23 cellular contexts compared by ENCODE assay signal in genomic region chrX:38278682-38279081, GRCh38. TPM values are rescaled to one million over a fixed set of nuclear protein-coding genes. Genes with fewer than 3 reads are reported as not detected.
DNase-seq lines count a peak whose midpoint lies in the region; ATAC-seq, FAIRE-seq and TF ChIP-seq lines count a peak whose summit lies in the region.
"Had no signal": no experiment of that assay in that cellular context is flagged by ENCODE, and none has a peak within 500 bp of the region (broad histone marks: within the 10 kb centered on the region; RNA-seq: fewer than 3 reads in every experiment).

No MANE protein-coding gene starts in this region.

- no peak for FAIRE-seq in bronchial epithelial cell (lab: Jason Lieb, UNC)
- FAIRE-seq: G401.6, GM12892, H1 had no signal

- intact Hi-C loops in lower lobe of right lung (cut with DNase I): no loop called here

- no peaks in the 10 kb centered on the region for H3K36me3 ChIP-seq in bronchial epithelial cell (ENCODE audit: control insufficient read depth, insufficient read depth, low read length)
- no peaks in the 10 kb centered on the region for H3K36me3 ChIP-seq in lower lobe of right lung
- H3K36me3 ChIP-seq: BLaER1 had no signal

- TF ChIP-seq CTCF in bronchial epithelial cell (IDR thresholded peaks at IDR 0.05; ENCODE audit: insufficient read depth, low read length, severe bottlenecking): no peak
- TF ChIP-seq CTCF in lower lobe of right lung (IDR thresholded peaks at IDR 0.05): no peak

- no peak overlapping the region for H3K27ac ChIP-seq in lower lobe of right lung
- H3K27ac ChIP-seq: BLaER1 had no signal

- DNase-seq in GM04503 (ENCODE audit: low read depth) (peak; percentile 10), NCI-H69 (lab: John Stamatoyannopoulos, UW) (peak; percentile 4), bronchial epithelial cell (ENCODE audit: low read depth) (peak; percentile 7), myocyte (ENCODE audit: low read depth) (peak; percentile 18), lower lobe of right lung (no peak), SK-N-DZ (ENCODE audit: low spot score) (no peak)
- DNase-seq: CD8-positive, alpha-beta memory T cell; DMS79 treated with DMSO at 0.1 percent for 48 hours; NCI-H1417 treated with DMSO at 0.1 percent for 48 hours; NCI-H2029; NCI-H2171; NCI-H446 treated with DMSO at 0.1 percent for 48 hours; SHP77; T-helper 1 cell had no signal

- no peaks in the 10 kb centered on the region for H3K9me3 ChIP-seq in lower lobe of right lung
- H3K9me3 ChIP-seq: BLaER1 had no signal

- H3K4me1 ChIP-seq in lower lobe of right lung: no peaks in the 10 kb centered on the region
- H3K4me1 ChIP-seq: BLaER1 had no signal

- H3K27me3 ChIP-seq in bronchial epithelial cell (ENCODE audit: control insufficient read depth, insufficient read depth, low read length) (no peaks in the 10 kb centered on the region), lower lobe of right lung (ENCODE audit: low read depth) (no peaks in the 10 kb centered on the region)
- H3K27me3 ChIP-seq: BLaER1 had no signal

- H3K4me3 ChIP-seq in bronchial epithelial cell (ENCODE audit: low read depth, low read length): no peak overlapping the region
- no peak overlapping the region for H3K4me3 ChIP-seq in lower lobe of right lung
- H3K4me3 ChIP-seq: BLaER1 had no signal

- ATAC-seq in GM21360 (IDR thresholded peaks at IDR 0.05; ENCODE audit: unreplicated experiment) (no peak), HG02798 (IDR thresholded peaks at IDR 0.05; ENCODE audit: poor library complexity, unreplicated experiment) (no peak), lower lobe of right lung (no peak)
- ATAC-seq: SK-N-SH treated with all-trans-retinoic acid at 6 μM for 48 hours had no signal

RNA-seq across cellular contexts. Expression of gene RPGR, which starts 48.6 kb away (rescaled TPM):
- 6.5 and 8.2 TPM in 2 replicates for total RNA-seq in bronchial epithelial cell
- total RNA-seq in myocyte: 6.7 and 8.8 TPM in 2 replicates
- 2.6 TPM for polyA plus RNA-seq in myocyte (2012)
- 15.2 TPM for total RNA-seq in lower lobe of right lung
- polyA plus RNA-seq in SK-N-DZ (2014; cell fraction: cytosol; rRNA removed): 6.8 and 14.3 TPM in 2 replicates
- polyA plus RNA-seq in SK-N-DZ (2014; cell fraction: nucleus; rRNA removed): 12.9 and 16.3 TPM in 2 replicates

RNA-seq across cellular contexts. Expression of gene SRPX, which starts 58.0 kb away (rescaled TPM):
- total RNA-seq in bronchial epithelial cell (2.4 and 3.7 TPM in 2 replicates), myocyte (43.2 and 51.5 TPM in 2 replicates), lower lobe of right lung (59.0 TPM)
- polyA plus RNA-seq in myocyte (2012): 38.5 TPM
- 0.55 TPM in 1 of 2 replicates, not detected in the other for polyA plus RNA-seq in SK-N-DZ (2014; cell fraction: cytosol; rRNA removed)
- not detected in 2 replicates for polyA plus RNA-seq in SK-N-DZ (2014; cell fraction: nucleus; rRNA removed)
- total RNA-seq: CD8-positive, alpha-beta memory T cell; HT-29 had no signal
- polyA plus RNA-seq: IgD-negative memory B cell had no signal

Comparison
In these comparisons a context has a peak if more than half of its experiments do, and no peak if none do; other contexts are left out.
1. DNase-seq: peak in GM04503 (single experiment), NCI-H69 (single experiment), bronchial epithelial cell (single experiment) and myocyte (single experiment); none in lower lobe of right lung (single experiment) and SK-N-DZ (single experiment).